Comparison of ENCODE assay signal across 2 cellular contexts in the genomic region with DNA sequence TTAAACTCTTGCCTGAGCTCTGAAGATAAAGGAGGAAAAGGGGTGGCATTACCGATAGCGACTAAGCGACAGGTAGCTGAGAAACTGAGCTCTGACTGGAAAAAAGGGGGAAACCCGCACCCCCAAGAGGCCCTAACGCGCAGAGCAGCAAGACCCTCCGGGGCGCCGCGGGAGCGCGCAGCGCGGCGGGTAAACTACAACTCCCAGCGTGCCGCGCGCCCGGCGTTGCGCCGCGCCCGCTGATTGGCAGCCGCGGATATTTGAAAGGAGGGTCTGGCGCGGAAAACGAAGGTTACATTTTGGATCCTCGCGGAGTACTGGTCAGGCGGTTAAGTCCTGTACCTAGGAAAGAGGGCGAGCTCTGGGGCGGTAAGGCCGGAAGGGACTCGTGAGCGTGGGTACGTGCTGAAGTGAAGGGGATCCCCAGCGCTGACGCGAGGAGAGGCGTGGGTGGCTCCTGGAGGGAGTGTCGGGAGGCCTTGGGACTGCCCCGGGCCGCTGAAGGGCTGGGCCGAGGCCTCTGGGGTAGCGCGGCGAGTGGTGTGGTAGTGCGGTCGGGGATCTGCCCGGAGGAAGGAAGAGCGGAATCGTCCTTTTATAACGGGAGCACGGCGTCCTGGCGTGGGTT.
TF ChIP-seq lines count a peak whose summit lies in the region.

Gene ESPL1, plus strand, starts transcription at position 291 of the 628 bp plus-strand sequence. CDS start 468 bp downstream, outside the sequence.

TF ChIP-seq in IMR-90, 13 proteins besides CTCF, POLR2A, EP300 and RAD21:
- TF ChIP-seq RCOR1 (IDR thresholded peaks at IDR 0.05; ENCODE audit: insufficient replicate concordance, low read length) (no peak), SMC3 (IDR thresholded peaks at IDR 0.05; ENCODE audit: low read depth, low read length) (peak; percentile 23), NFE2L2 (IDR thresholded peaks at IDR 0.05; ENCODE audit: low read depth, low read length) (no peak), ELK1 (IDR thresholded peaks at IDR 0.05; ENCODE audit: borderline replicate concordance, low read depth, low read length) (no peak), CHD1 (IDR thresholded peaks at IDR 0.05; ENCODE audit: low read depth, low read length) (no peak), RFX5 (IDR thresholded peaks at IDR 0.05; ENCODE audit: low read depth, low read length) (no peak), BHLHE40 (IDR thresholded peaks at IDR 0.05; ENCODE audit: low read depth, low read length) (0 out of 2 replicates have a peak, but pooled peaks have one; percentile 3), MAFK (IDR thresholded peaks at IDR 0.05; ENCODE audit: low read depth, low read length) (no peak), FOS (IDR thresholded peaks at IDR 0.05; ENCODE audit: low read depth, low read length) (peak; percentile 20; the same call in 1 of the 2 replicates), CEBPB (IDR thresholded peaks at IDR 0.05; ENCODE audit: low read depth, low read length) (no peak), MXI1 (IDR thresholded peaks at IDR 0.05; ENCODE audit: borderline replicate concordance, low read depth, low read length) (peak; percentile 92; the same call in 1 of the 2 replicates), MAZ (IDR thresholded peaks at IDR 0.05; ENCODE audit: borderline replicate concordance, low read depth, low read length) (0 out of 2 replicates have a peak, but pooled peaks have one; percentile 10)
- TF ChIP-seq, protein P1, sequence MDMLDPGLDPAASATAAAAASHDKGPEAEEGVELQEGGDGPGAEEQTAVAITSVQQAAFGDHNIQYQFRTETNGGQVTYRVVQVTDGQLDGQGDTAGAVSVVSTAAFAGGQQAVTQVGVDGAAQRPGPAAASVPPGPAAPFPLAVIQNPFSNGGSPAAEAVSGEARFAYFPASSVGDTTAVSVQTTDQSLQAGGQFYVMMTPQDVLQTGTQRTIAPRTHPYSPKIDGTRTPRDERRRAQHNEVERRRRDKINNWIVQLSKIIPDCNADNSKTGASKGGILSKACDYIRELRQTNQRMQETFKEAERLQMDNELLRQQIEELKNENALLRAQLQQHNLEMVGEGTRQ (IDR thresholded peaks at IDR 0.05; ENCODE audit: low read depth, low read length) = no peak

TF ChIP-seq in neural cell, 6 proteins besides CTCF, POLR2A, EP300 and RAD21:
- TF ChIP-seq REST (IDR thresholded peaks at IDR 0.05; ENCODE audit: borderline replicate concordance) = no peak
- TF ChIP-seq SMC3 (conservative IDR thresholded peaks at IDR 0.05; ENCODE audit: poor library complexity) = peak; percentile 61
- no peak for TF ChIP-seq TAF1 (IDR thresholded peaks at IDR 0.05; ENCODE audit: low read depth)
- no peak for TF ChIP-seq POLR2AphosphoS5 (IDR thresholded peaks at IDR 0.05)
- TF ChIP-seq EZH2 (IDR thresholded peaks at IDR 0.05; ENCODE audit: borderline replicate concordance, insufficient read depth, low read length, poor library complexity, severe bottlenecking) = no peak
- TF ChIP-seq MXI1 (conservative IDR thresholded peaks at IDR 0.05; ENCODE audit: poor library complexity, severe bottlenecking) = peak; percentile 96
